Comparison of ENCODE assay signal across 8 cellular contexts in the genomic region with DNA sequence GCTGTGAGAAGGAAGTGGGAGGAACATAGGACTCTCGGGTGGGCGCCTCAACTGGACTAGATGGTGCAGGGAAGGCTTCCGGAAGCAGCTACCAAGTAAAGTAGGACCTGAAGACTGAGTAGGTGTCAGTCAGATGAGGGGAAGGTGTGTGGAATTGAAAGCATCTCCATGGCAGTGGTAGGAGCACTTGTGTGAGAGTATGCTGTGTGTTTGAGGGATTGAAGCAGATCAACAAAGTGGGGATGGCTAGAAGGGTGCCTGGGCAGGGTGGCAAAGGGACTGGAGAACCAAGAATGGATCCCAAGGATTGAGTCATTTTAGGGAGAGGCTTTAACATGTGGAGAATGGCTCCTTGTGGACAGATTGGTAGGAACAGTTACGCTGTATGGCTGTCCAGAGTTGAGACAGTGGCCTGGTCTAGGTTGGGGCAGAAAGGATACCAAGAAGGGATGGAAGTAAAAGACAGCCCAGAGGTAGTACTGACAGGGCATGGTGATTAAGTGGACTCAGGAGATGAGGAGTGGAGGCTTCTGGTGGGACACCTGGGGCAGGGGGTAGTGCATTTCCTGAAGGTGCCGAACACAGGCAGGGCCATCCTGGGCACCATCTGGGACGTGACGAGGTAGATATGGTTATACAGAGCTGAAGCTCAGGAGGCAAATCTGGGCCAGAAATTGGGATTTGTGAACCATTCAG. TPM values are rescaled to one million over a fixed set of nuclear protein-coding genes. Genes with fewer than 3 reads are reported as not detected.
A peak's percentile ranks its signal among the peaks of the same experiment; 100 is the strongest.
DNase-seq lines count a peak whose midpoint lies in the region; ATAC-seq and TF ChIP-seq lines count a peak whose summit lies in the region.

No MANE protein-coding gene starts in this region.

- peak overlapping the region; percentile 96 for H3K4me3 ChIP-seq in CD4-positive, CD25-positive, alpha-beta regulatory T cell (ENCODE audit: low read depth, low read length)
- peak overlapping the region; percentile 97 for H3K4me3 ChIP-seq in NT2/D1 (ENCODE audit: insufficient read length, low read depth)
- H3K4me3 ChIP-seq in duodenal mucosa (ENCODE audit: low read depth in 1 of 2, low read length in 2 of 2): peak overlapping the region; percentile 97 to 100

- peaks cover 24 to 67% (median 49%) of the 10 kb centered on the region in 4 donors for H3K4me1 Mint-ChIP-seq in CD4-positive, CD25-positive, alpha-beta regulatory T cell
- peaks cover 44% of the 10 kb centered on the region for H3K4me1 Mint-ChIP-seq in neural crest cell

- peak overlapping the region; percentile 97 to 100 (median 99) for H3K4me3 Mint-ChIP-seq in CD4-positive, CD25-positive, alpha-beta regulatory T cell
- H3K4me3 Mint-ChIP-seq in neural crest cell: peak overlapping the region; percentile 99

- no peaks in the 10 kb centered on the region for H3K27me3 ChIP-seq in CD4-positive, CD25-positive, alpha-beta regulatory T cell (ENCODE audit: control insufficient read depth, insufficient read depth, low read length)
- H3K27me3 ChIP-seq in NT2/D1 (ENCODE audit: insufficient read depth, insufficient read length) (no peaks in the 10 kb centered on the region), duodenal mucosa (ENCODE audit: control insufficient read depth in 1 of 2, insufficient read depth in 2 of 2, low read length in 2 of 2) (no peaks in the 10 kb centered on the region)

- no peaks in the 10 kb centered on the region for H3K27me3 Mint-ChIP-seq in CD4-positive, CD25-positive, alpha-beta regulatory T cell
- peaks cover 2% of the 10 kb centered on the region for H3K27me3 Mint-ChIP-seq in neural crest cell (ENCODE audit: low read depth)

- H3K27ac Mint-ChIP-seq in CD4-positive, CD25-positive, alpha-beta regulatory T cell: peak overlapping the region; percentile 94 to 99 (median 99)
- H3K27ac Mint-ChIP-seq in neural crest cell (ENCODE audit: unreplicated experiment): peak overlapping the region; percentile 22

- no peak for TF ChIP-seq CTCF in neural crest cell (conservative IDR thresholded peaks at IDR 0.05)

- H3K9me3 ChIP-seq in CD4-positive, CD25-positive, alpha-beta regulatory T cell (ENCODE audit: control insufficient read depth in 2 of 2, low read length in 2 of 2): no peaks in the 10 kb centered on the region
- H3K9me3 ChIP-seq in NT2/D1 (ENCODE audit: insufficient read depth, low read length) (no peaks in the 10 kb centered on the region), duodenal mucosa (ENCODE audit: control insufficient read depth in 1 of 2, low read length in 2 of 2) (no peaks in the 10 kb centered on the region)

- in situ Hi-C loops in KBM-7 (cut with MboI; ENCODE audit: low pct_unique_long_range_greater_than_20kb, low sequenced_read_pairs): no loop called here

- peaks cover 9% of the 10 kb centered on the region for H3K36me3 ChIP-seq in CD4-positive, CD25-positive, alpha-beta regulatory T cell (ENCODE audit: control insufficient read depth, insufficient read depth, low read length)
- peaks cover 38% of the 10 kb centered on the region for H3K36me3 ChIP-seq in NT2/D1 (ENCODE audit: insufficient read depth, insufficient read length, low read length)
- peaks cover 10 to 13% of the 10 kb centered on the region in 2 donors for H3K36me3 ChIP-seq in duodenal mucosa (ENCODE audit: control insufficient read depth in 1 of 2, insufficient read depth in 2 of 2, low read length in 2 of 2)

- H3K27ac ChIP-seq in CD4-positive, CD25-positive, alpha-beta regulatory T cell (ENCODE audit: insufficient read depth, low read length, poor library complexity, severe bottlenecking): no peak overlapping the region
- H3K27ac ChIP-seq in duodenal mucosa (ENCODE audit: low read depth, low read length): no peak overlapping the region

- peaks cover 13% of the 10 kb centered on the region for H3K36me3 Mint-ChIP-seq in CD4-positive, CD25-positive, alpha-beta regulatory T cell
- peaks cover 9% of the 10 kb centered on the region for H3K36me3 Mint-ChIP-seq in neural crest cell (ENCODE audit: low read depth)

- ATAC-seq in CD4-positive, CD25-positive, alpha-beta regulatory T cell (ENCODE audit: low read depth in 2 of 2): no peak
- ATAC-seq in HG02970 (IDR thresholded peaks at IDR 0.05; ENCODE audit: low FRiP score, unreplicated experiment) (no peak), HG03108 (IDR thresholded peaks at IDR 0.05; ENCODE audit: unreplicated experiment) (no peak)

- peaks cover 0 to 3% (median 0%) of the 10 kb centered on the region in 7 donors for H3K9me3 Mint-ChIP-seq in CD4-positive, CD25-positive, alpha-beta regulatory T cell
- H3K9me3 Mint-ChIP-seq in neural crest cell: no peaks in the 10 kb centered on the region

- peaks cover 42% of the 10 kb centered on the region for H3K4me1 ChIP-seq in CD4-positive, CD25-positive, alpha-beta regulatory T cell (ENCODE audit: control insufficient read depth, insufficient read depth, low read length, poor library complexity, severe bottlenecking)
- H3K4me1 ChIP-seq in NT2/D1 (ENCODE audit: insufficient read depth, insufficient read length) (peaks cover 5% of the 10 kb centered on the region), duodenal mucosa (ENCODE audit: control insufficient read depth in 1 of 2, insufficient read depth in 2 of 2, low read length in 2 of 2) (peaks cover 25 to 32% of the 10 kb centered on the region in 2 donors)

- DNase-seq in CD4-positive, CD25-positive, alpha-beta regulatory T cell: peak in 1 of 3 donors; percentile 9
- DNase-seq in NT2/D1 (ENCODE audit: low read depth, low spot score) (no peak), neural crest cell (ENCODE audit: low read depth, low spot score) (no peak), KBM-7 (no peak)
- no peak for DNase-seq in activated CD4-positive, alpha-beta T cell treated with anti-CD3 and anti-CD28 coated beads, Interleukin-2, amount 50 U/mL, for 48 hours

- H3K9ac ChIP-seq in NT2/D1 (ENCODE audit: insufficient read length, low read depth): peak overlapping the region; percentile 99
- peak overlapping the region; percentile 88 to 92 for H3K9ac ChIP-seq in duodenal mucosa (ENCODE audit: low read depth in 1 of 2, low read length in 2 of 2)

RNA-seq across cellular contexts. Expression of a gene that starts 1.5 kb away (rescaled TPM):
- 4.5 TPM for total RNA-seq in CD4-positive, CD25-positive, alpha-beta regulatory T cell
- polyA plus RNA-seq in CD4-positive, CD25-positive, alpha-beta regulatory T cell: 10 to 100 TPM; 19.2 to 27.9 (median 23.0) TPM
- 26.2 and 29.8 TPM in 2 replicates for total RNA-seq in neural crest cell

RNA-seq across cellular contexts. Expression of a gene that starts 4.2 kb away (rescaled TPM):
- 3.7 TPM for total RNA-seq in CD4-positive, CD25-positive, alpha-beta regulatory T cell
- polyA plus RNA-seq in CD4-positive, CD25-positive, alpha-beta regulatory T cell: under 1 TPM in 1 of 4 donors, not detected in 3; 0.81 TPM
- total RNA-seq in neural crest cell: 389 and 392 TPM in 2 replicates

RNA-seq across cellular contexts. Expression of a gene that starts 42.7 kb away (rescaled TPM):
- total RNA-seq in CD4-positive, CD25-positive, alpha-beta regulatory T cell: 0.42 TPM
- polyA plus RNA-seq in CD4-positive, CD25-positive, alpha-beta regulatory T cell: not detected
- total RNA-seq in neural crest cell: 0.11 and 0.16 TPM in 2 replicates

Comparison
In these comparisons a context has a peak if more than half of its experiments do, and no peak if none do; other contexts are left out.
1. RNA of a gene that starts 4.2 kb away (total RNA-seq): 389 to 392 TPM in neural crest cell; 3.7 TPM in CD4-positive, CD25-positive, alpha-beta regulatory T cell (single experiment); every median in the first group is over 10 times any median in the second.
2. Peak in every context shown above with its lines, with median percentiles within 50 percentile points of each other: H3K4me3 ChIP-seq.